Comparison of ENCODE assay signal across 20 cellular contexts in the genomic region with DNA sequence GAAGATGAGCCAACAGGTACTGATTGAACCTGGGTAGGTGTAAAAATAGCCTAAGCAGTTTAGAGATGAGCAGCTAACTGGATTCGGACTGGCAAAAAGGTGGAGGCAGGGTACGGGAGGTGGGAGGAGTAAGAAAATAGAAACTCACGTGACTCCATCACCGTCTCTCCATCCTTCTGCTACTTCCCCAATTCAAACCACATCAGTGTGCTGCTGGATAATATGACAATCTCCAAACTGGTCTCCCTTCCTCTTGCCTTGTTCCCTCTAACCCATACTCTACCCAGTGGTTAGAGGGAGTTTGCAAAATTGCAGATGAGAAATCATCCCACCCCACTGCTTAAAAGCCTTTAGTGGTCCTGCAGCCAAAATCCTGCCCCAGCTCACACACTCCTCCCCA.
"Had no signal": no experiment of that assay in that cellular context is flagged by ENCODE, and none has a peak within 500 bp of the region (broad histone marks: within the 10 kb centered on the region; RNA-seq: fewer than 3 reads in every experiment).

No MANE protein-coding gene starts in this region.

- H3K9me3 ChIP-seq: body of pancreas, esophagus squamous epithelium, pancreas, stomach, thoracic aorta had no signal

- ATAC-seq: activated CD8-positive, alpha-beta T cell treated with anti-CD3 and anti-CD28 coated beads for 36 hours; activated T-cell treated with anti-CD3 and anti-CD28 coated beads, Interleukin-2, amount 50 U/mL, for 72 hours; body of pancreas; left lobe of liver; pancreas had no signal

- H3K27me3 ChIP-seq: body of pancreas, esophagus squamous epithelium, hepatocyte, pancreas, stomach had no signal

- H3K4me3 ChIP-seq: body of pancreas, coronary artery, esophagus squamous epithelium, hepatocyte, pancreas, stomach, thoracic aorta had no signal

- H3K9me3 Mint-ChIP-seq: activated B cell treated with CpG ODN at 0.5 μM for 24 hours; activated CD8-positive, alpha-beta T cell treated with anti-CD3 and anti-CD28 coated beads for 36 hours; activated T-cell treated with anti-CD3 and anti-CD28 coated beads, Interleukin-2, amount 50 U/mL, for 72 hours had no signal

- H3K4me3 Mint-ChIP-seq: activated B cell treated with CpG ODN at 0.5 μM for 24 hours; activated CD8-positive, alpha-beta T cell treated with anti-CD3 and anti-CD28 coated beads for 36 hours; activated naive CD8-positive, alpha-beta T cell; activated T-cell treated with anti-CD3 and anti-CD28 coated beads, Interleukin-2, amount 50 U/mL, for 72 hours had no signal

- H3K27ac Mint-ChIP-seq: activated B cell treated with CpG ODN at 0.5 μM for 24 hours; activated CD8-positive, alpha-beta T cell treated with anti-CD3 and anti-CD28 coated beads for 36 hours; activated T-cell treated with anti-CD3 and anti-CD28 coated beads, Interleukin-2, amount 50 U/mL, for 72 hours had no signal

- H3K27me3 Mint-ChIP-seq: activated B cell treated with CpG ODN at 0.5 μM for 24 hours; activated CD8-positive, alpha-beta T cell treated with anti-CD3 and anti-CD28 coated beads for 36 hours; activated naive CD8-positive, alpha-beta T cell had no signal

- H3K4me1 Mint-ChIP-seq: activated B cell treated with CpG ODN at 0.5 μM for 24 hours had no signal

- H3K27ac ChIP-seq: body of pancreas, coronary artery, esophagus squamous epithelium, hepatocyte, pancreas, stomach, thoracic aorta had no signal

- H3K4me1 ChIP-seq: body of pancreas, pancreas, stomach had no signal

- DNase-seq: activated B cell treated with CpG ODN at 0.5 μM for 24 hours; activated CD4-positive, alpha-beta T cell treated with anti-CD3 and anti-CD28 coated beads for 48 hours; activated CD8-positive, alpha-beta memory T cell treated with anti-CD3 and anti-CD28 coated beads, Interleukin-2, amount 50 U/mL, for 4 hours; activated CD8-positive, alpha-beta T cell treated with anti-CD3 and anti-CD28 coated beads for 36 hours; activated gamma-delta T cell treated with Interleukin-2 at 50 U/mL for 16 hours; activated T-cell treated with anti-CD3 and anti-CD28 coated beads, Interleukin-2, amount 50 U/mL, for 72 hours; amniotic stem cell; body of pancreas; central memory CD4-positive, alpha-beta T cell; effector CD4-positive, alpha-beta T cell; esophagus squamous epithelium; islet precursor cell; pancreas; stimulated activated CD4-positive, alpha-beta T cell treated with anti-CD3 and anti-CD28 coated beads, Interleukin-1b, Interleukin-23, amount 100 ng/mL, for 48 hours; stomach had no signal
